In genomic region chr4:53186714-53187358, GRCh38 we compare ENCODE assay signal across 1 cellular context.
TF ChIP-seq lines count a peak whose summit lies in the region.

No MANE protein-coding gene starts in this region.

TF ChIP-seq in K562, 482 proteins besides CTCF, POLR2A, EP300 and RAD21 (continued from another document and continues in another):
- TF ChIP-seq CAMTA2 (CRISPR knock-in tag; conservative IDR thresholded peaks at IDR 0.05): no peak
- no peak for TF ChIP-seq RB1 (IDR thresholded peaks at IDR 0.05; ENCODE audit: low read depth)
- TF ChIP-seq AFF1 (IDR thresholded peaks at IDR 0.05; ENCODE audit: low read depth in 1 of 2, partially characterized antibody in 2 of 2): no peak
- no peak for TF ChIP-seq IRF2 (CRISPR knock-in tag; IDR thresholded peaks at IDR 0.05)
- no peak for TF ChIP-seq CEBPB (tag; IDR thresholded peaks at IDR 0.05)
- TF ChIP-seq DMBX1 (CRISPR knock-in tag; IDR thresholded peaks at IDR 0.05; ENCODE audit: borderline replicate concordance): no peak
- TF ChIP-seq, protein P1, sequence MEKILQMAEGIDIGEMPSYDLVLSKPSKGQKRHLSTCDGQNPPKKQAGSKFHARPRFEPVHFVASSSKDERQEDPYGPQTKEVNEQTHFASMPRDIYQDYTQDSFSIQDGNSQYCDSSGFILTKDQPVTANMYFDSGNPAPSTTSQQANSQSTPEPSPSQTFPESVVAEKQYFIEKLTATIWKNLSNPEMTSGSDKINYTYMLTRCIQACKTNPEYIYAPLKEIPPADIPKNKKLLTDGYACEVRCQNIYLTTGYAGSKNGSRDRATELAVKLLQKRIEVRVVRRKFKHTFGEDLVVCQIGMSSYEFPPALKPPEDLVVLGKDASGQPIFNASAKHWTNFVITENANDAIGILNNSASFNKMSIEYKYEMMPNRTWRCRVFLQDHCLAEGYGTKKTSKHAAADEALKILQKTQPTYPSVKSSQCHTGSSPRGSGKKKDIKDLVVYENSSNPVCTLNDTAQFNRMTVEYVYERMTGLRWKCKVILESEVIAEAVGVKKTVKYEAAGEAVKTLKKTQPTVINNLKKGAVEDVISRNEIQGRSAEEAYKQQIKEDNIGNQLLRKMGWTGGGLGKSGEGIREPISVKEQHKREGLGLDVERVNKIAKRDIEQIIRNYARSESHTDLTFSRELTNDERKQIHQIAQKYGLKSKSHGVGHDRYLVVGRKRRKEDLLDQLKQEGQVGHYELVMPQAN (IDR thresholded peaks at IDR 0.05; ENCODE audit: borderline replicate concordance): no peak
- no peak for TF ChIP-seq ZNF75A (CRISPR knock-in tag; IDR thresholded peaks at IDR 0.05)
- TF ChIP-seq HNRNPLL (IDR thresholded peaks at IDR 0.05; ENCODE audit: low read depth, low read length, poor library complexity, severe bottlenecking): no peak
- no peak for TF ChIP-seq ZKSCAN8 (CRISPR knock-in tag; IDR thresholded peaks at IDR 0.05)
- TF ChIP-seq RCOR1 (IDR thresholded peaks at IDR 0.05; ENCODE audit: borderline replicate concordance in 1 of 2, low read depth in 2 of 2, low read length in 2 of 2): peak in 1 of 2 experiments; percentile 85; a peak in 2 of 4 replicates
- TF ChIP-seq MED1 (CRISPR knock-in tag; IDR thresholded peaks at IDR 0.05; ENCODE audit: borderline replicate concordance): no peak
- 0 out of 2 replicates have a peak, but pooled peaks have one; percentile 29 for TF ChIP-seq SMAD4 (CRISPR knock-in tag; conservative IDR thresholded peaks at IDR 0.05)
- no peak for TF ChIP-seq KDM2B (CRISPR knock-in tag; IDR thresholded peaks at IDR 0.05)
- TF ChIP-seq HLTF (IDR thresholded peaks at IDR 0.05): no peak
- TF ChIP-seq ESRRA (IDR thresholded peaks at IDR 0.05; ENCODE audit: borderline replicate concordance, low read depth): no peak
- TF ChIP-seq, protein P2, sequence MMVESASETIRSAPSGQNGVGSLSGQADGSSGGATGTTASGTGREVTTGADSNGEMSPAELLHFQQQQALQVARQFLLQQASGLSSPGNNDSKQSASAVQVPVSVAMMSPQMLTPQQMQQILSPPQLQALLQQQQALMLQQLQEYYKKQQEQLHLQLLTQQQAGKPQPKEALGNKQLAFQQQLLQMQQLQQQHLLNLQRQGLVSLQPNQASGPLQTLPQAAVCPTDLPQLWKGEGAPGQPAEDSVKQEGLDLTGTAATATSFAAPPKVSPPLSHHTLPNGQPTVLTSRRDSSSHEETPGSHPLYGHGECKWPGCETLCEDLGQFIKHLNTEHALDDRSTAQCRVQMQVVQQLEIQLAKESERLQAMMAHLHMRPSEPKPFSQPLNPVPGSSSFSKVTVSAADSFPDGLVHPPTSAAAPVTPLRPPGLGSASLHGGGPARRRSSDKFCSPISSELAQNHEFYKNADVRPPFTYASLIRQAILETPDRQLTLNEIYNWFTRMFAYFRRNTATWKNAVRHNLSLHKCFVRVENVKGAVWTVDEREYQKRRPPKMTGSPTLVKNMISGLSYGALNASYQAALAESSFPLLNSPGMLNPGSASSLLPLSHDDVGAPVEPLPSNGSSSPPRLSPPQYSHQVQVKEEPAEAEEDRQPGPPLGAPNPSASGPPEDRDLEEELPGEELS (CRISPR knock-in tag; IDR thresholded peaks at IDR 0.05; ENCODE audit: borderline replicate concordance): no peak
- TF ChIP-seq MEF2D (tag; conservative IDR thresholded peaks at IDR 0.05; ENCODE audit: low read depth): no peak
- no peak for TF ChIP-seq HOXB6 (CRISPR knock-in tag; IDR thresholded peaks at IDR 0.05; ENCODE audit: borderline replicate concordance)
- no peak for TF ChIP-seq RBFOX2 (IDR thresholded peaks at IDR 0.05; ENCODE audit: low read depth, low read length)
- TF ChIP-seq CBX5 (IDR thresholded peaks at IDR 0.05; ENCODE audit: borderline replicate concordance, low read depth): no peak
- no peak for TF ChIP-seq ZNF668 (CRISPR knock-in tag; IDR thresholded peaks at IDR 0.05)
- TF ChIP-seq FOXP1 (CRISPR knock-in tag; IDR thresholded peaks at IDR 0.05): no peak
- no peak for TF ChIP-seq ZNF695 (CRISPR knock-in tag; IDR thresholded peaks at IDR 0.05)
- TF ChIP-seq HNRNPH1 (optimal IDR thresholded peaks at IDR 0.05; ENCODE audit: low read depth, low read length): no peak
- TF ChIP-seq ARID1B (IDR thresholded peaks at IDR 0.05): peak; percentile 87
- no peak for TF ChIP-seq ETS1 (conservative IDR thresholded peaks at IDR 0.05; ENCODE audit: control insufficient read depth, low read depth, low read length)
- no peak for TF ChIP-seq MBD2 (IDR thresholded peaks at IDR 0.05; ENCODE audit: borderline replicate concordance, low read depth)
- TF ChIP-seq ZNF121 (CRISPR knock-in tag; conservative IDR thresholded peaks at IDR 0.05): no peak
- no peak for TF ChIP-seq PURB (CRISPR knock-in tag; IDR thresholded peaks at IDR 0.05; ENCODE audit: low read depth)
- no peak for TF ChIP-seq KLF10 (CRISPR knock-in tag; IDR thresholded peaks at IDR 0.05)
- no peak for TF ChIP-seq ZNF217 (CRISPR knock-in tag; IDR thresholded peaks at IDR 0.05)
- TF ChIP-seq MTA2 (IDR thresholded peaks at IDR 0.05; ENCODE audit: low read depth): peak; percentile 58; the same call in 1 of the 2 replicates
- TF ChIP-seq, protein P3, sequence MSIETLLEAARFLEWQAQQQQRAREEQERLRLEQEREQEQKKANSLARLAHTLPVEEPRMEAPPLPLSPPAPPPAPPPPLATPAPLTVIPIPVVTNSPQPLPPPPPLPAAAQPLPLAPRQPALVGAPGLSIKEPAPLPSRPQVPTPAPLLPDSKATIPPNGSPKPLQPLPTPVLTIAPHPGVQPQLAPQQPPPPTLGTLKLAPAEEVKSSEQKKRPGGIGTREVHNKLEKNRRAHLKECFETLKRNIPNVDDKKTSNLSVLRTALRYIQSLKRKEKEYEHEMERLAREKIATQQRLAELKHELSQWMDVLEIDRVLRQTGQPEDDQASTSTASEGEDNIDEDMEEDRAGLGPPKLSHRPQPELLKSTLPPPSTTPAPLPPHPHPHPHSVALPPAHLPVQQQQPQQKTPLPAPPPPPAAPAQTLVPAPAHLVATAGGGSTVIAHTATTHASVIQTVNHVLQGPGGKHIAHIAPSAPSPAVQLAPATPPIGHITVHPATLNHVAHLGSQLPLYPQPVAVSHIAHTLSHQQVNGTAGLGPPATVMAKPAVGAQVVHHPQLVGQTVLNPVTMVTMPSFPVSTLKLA (conservative IDR thresholded peaks at IDR 0.05): no peak
- TF ChIP-seq PATZ1 (CRISPR knock-in tag; IDR thresholded peaks at IDR 0.05; ENCODE audit: borderline replicate concordance): no peak
- TF ChIP-seq CBFB (CRISPR knock-in tag; IDR thresholded peaks at IDR 0.05): no peak
- peak; percentile 84 for TF ChIP-seq TAL1 (IDR thresholded peaks at IDR 0.05)
- TF ChIP-seq ZNF644 (tag; IDR thresholded peaks at IDR 0.05; ENCODE audit: low read depth): no peak
- TF ChIP-seq JUND (IDR thresholded peaks at IDR 0.05; ENCODE audit: borderline replicate concordance, low read depth, low read length): peak; percentile 88
- peak; percentile 87; the same call in 2 of the 3 replicates for TF ChIP-seq JUND (tag; IDR thresholded peaks at IDR 0.05; ENCODE audit: borderline replicate concordance, low read depth, low read length)
- TF ChIP-seq ZNF764 (CRISPR knock-in tag; IDR thresholded peaks at IDR 0.05; ENCODE audit: low read depth): no peak
- no peak for TF ChIP-seq PRPF4 (IDR thresholded peaks at IDR 0.05; ENCODE audit: insufficient read depth, low read depth, low read length, poor library complexity, severe bottlenecking)
- TF ChIP-seq TRIM24 (IDR thresholded peaks at IDR 0.05): peak; percentile 30 to 41; a peak in 1 of 4 replicates
- peak in 1 of 2 experiments; percentile 61; a peak in 2 of 4 replicates for TF ChIP-seq KDM1A (IDR thresholded peaks at IDR 0.05)
- peak; percentile 58 for TF ChIP-seq CBFA2T2 (conservative IDR thresholded peaks at IDR 0.05)
- TF ChIP-seq, protein P4, sequence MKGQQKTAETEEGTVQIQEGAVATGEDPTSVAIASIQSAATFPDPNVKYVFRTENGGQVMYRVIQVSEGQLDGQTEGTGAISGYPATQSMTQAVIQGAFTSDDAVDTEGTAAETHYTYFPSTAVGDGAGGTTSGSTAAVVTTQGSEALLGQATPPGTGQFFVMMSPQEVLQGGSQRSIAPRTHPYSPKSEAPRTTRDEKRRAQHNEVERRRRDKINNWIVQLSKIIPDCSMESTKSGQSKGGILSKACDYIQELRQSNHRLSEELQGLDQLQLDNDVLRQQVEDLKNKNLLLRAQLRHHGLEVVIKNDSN (CRISPR knock-in tag; IDR thresholded peaks at IDR 0.05): no peak
- TF ChIP-seq, protein P5, sequence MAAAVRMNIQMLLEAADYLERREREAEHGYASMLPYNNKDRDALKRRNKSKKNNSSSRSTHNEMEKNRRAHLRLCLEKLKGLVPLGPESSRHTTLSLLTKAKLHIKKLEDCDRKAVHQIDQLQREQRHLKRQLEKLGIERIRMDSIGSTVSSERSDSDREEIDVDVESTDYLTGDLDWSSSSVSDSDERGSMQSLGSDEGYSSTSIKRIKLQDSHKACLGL (CRISPR knock-in tag; IDR thresholded peaks at IDR 0.05; ENCODE audit: borderline replicate concordance, poor library complexity, severe bottlenecking): no peak
- no peak for TF ChIP-seq NR4A1 (CRISPR knock-in tag; IDR thresholded peaks at IDR 0.05)
- TF ChIP-seq NR4A1 (tag; IDR thresholded peaks at IDR 0.05): no peak
- no peak for TF ChIP-seq ZC3H11A (IDR thresholded peaks at IDR 0.05; ENCODE audit: low read depth, low read length)
- no peak for TF ChIP-seq NFRKB (IDR thresholded peaks at IDR 0.05; ENCODE audit: low read depth)
- TF ChIP-seq CREB3L1 (IDR thresholded peaks at IDR 0.05; ENCODE audit: borderline replicate concordance, low read depth): no peak
- TF ChIP-seq FOXK2 (conservative IDR thresholded peaks at IDR 0.05 in 1 of 2, IDR thresholded peaks at IDR 0.05 in 1 of 2; ENCODE audit: low read depth in 2 of 2): no peak
- TF ChIP-seq ZEB2 (IDR thresholded peaks at IDR 0.05): no peak
- no peak for TF ChIP-seq TEAD2 (tag; IDR thresholded peaks at IDR 0.05)
- no peak for TF ChIP-seq SRSF7 (optimal IDR thresholded peaks at IDR 0.05; ENCODE audit: low read depth, low read length)
- TF ChIP-seq CCNT2 (IDR thresholded peaks at IDR 0.05; ENCODE audit: borderline replicate concordance, extremely low read depth, insufficient read length, low read depth, low read length): peak; percentile 47
- no peak for TF ChIP-seq ZFX (CRISPR knock-in tag; IDR thresholded peaks at IDR 0.05)
- no peak for TF ChIP-seq CEBPG (CRISPR knock-in tag; IDR thresholded peaks at IDR 0.05)
- TF ChIP-seq CEBPG (tag; conservative IDR thresholded peaks at IDR 0.05 in 1 of 2, IDR thresholded peaks at IDR 0.05 in 1 of 2): no peak
- TF ChIP-seq ZNF23 (CRISPR knock-in tag; IDR thresholded peaks at IDR 0.05): no peak
- TF ChIP-seq RBM39 (optimal IDR thresholded peaks at IDR 0.05; ENCODE audit: low read depth, low read length): no peak
